ENCODE assay signal across 9 cellular contexts in the genomic region with DNA sequence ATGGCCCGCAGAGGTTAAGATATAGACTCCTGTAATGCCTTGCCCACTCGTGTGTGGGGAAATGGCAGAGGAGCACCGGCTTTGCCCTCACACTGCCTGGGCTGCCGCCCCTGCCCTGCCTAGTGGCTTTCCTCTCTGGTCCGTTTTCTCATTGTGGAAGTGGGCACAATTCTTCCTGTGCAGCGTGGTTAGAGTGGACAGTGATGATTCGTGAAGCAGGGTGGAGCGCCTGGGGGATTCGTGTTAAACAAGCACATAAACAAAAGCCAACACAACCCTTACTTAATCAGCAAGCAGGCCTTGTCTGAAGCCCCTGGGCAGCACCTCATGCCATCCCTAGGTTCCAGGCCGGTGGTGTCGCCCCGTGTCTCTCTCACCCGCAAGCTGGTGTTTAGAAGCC.
A peak's percentile ranks its signal among the peaks of the same experiment; 100 is the strongest.
DNase-seq lines count a peak whose midpoint lies in the region; TF ChIP-seq lines count a peak whose summit lies in the region.
"Had no signal": no experiment of that assay in that cellular context is flagged by ENCODE, and none has a peak within 500 bp of the region (broad histone marks: within the 10 kb centered on the region; RNA-seq: fewer than 3 reads in every experiment).

No MANE protein-coding gene starts in this region.

- H3K9ac ChIP-seq in smooth muscle cell (ENCODE audit: low read depth), result no peak overlapping the region

- no peak for TF ChIP-seq POLR2A in testis (IDR thresholded peaks at IDR 0.05)

- CTCF ChIA-PET in RWPE1 (lab: Yijun Ruan, JAX), result interaction anchor here (0.7 kb wide), 1 partner anchor 26 kb away, joined by 3 read pairs; no protein-coding TSS in a partner anchor

- WGBS in esophagus, 2 donors, result 80 to 85% methylated on average over 13 of the region's 13 CpGs
- 84% methylated on average over 13 of the region's 13 CpGs for WGBS in smooth muscle cell (ENCODE audit: low lambda C conversion rate)
- whole genome bisulfite sequencing in testis, 2 donors, result 85 to 91% methylated on average over 13 of the region's 13 CpGs

- H3K4me3 Mint-ChIP-seq in T-helper 2 cell treated with Interferon-gamma antibody and Interleukin-4, amounts not matched to agents 5 μg/mL and 100 μg/mL, for 36 hours, result peak overlapping the region; percentile 48

- H3K27ac Mint-ChIP-seq in T-helper 2 cell treated with Interferon-gamma antibody and Interleukin-4, amounts not matched to agents 5 μg/mL and 100 μg/mL, for 36 hours, result peak overlapping the region; percentile 82

- H3K79me2 ChIP-seq in smooth muscle cell (ENCODE audit: low read depth), result peaks cover 82% of the 10 kb centered on the region

- H3K36me3 Mint-ChIP-seq in T-helper 2 cell treated with Interferon-gamma antibody and Interleukin-4, amounts not matched to agents 5 μg/mL and 100 μg/mL, for 36 hours (ENCODE audit: low read depth), result peaks cover 57% of the 10 kb centered on the region

- no peaks in the 10 kb centered on the region for H3K9me3 Mint-ChIP-seq in T-helper 2 cell treated with Interferon-gamma antibody and Interleukin-4, amounts not matched to agents 5 μg/mL and 100 μg/mL, for 36 hours

- H3K27ac ChIP-seq in RWPE1, result peak overlapping the region; percentile 98
- H3K27ac ChIP-seq in esophagus (ENCODE audit: low read depth in 2 of 2, low read length in 1 of 2), result peak overlapping the region; percentile 83 to 84
- H3K27ac ChIP-seq in smooth muscle cell (ENCODE audit: low read depth), result peak overlapping the region; percentile 31
- H3K27ac ChIP-seq in testis, result peak overlapping the region in 1 of 2 donors; percentile 71

- H3K4me2 ChIP-seq in smooth muscle cell, result no peak overlapping the region

- peaks cover 15 to 37% of the 10 kb centered on the region in 2 donors for H3K4me1 ChIP-seq in esophagus (ENCODE audit: control insufficient read depth in 2 of 2, insufficient read depth in 2 of 2, low read length in 1 of 2)
- no peaks in the 10 kb centered on the region for H3K4me1 ChIP-seq in smooth muscle cell (ENCODE audit: low read depth)
- H3K4me1 ChIP-seq in testis, result peaks cover 37% of the 10 kb centered on the region

- no peaks in the 10 kb centered on the region for H3K36me3 ChIP-seq in esophagus (ENCODE audit: control insufficient read depth in 2 of 2, insufficient read depth in 2 of 2, low read length in 1 of 2)
- H3K36me3 ChIP-seq in smooth muscle cell (ENCODE audit: low read depth), result no peaks in the 10 kb centered on the region
- no peaks in the 10 kb centered on the region for H3K36me3 ChIP-seq in testis (ENCODE audit: low read depth, missing control alignments)

- H3K9me3 ChIP-seq in esophagus (ENCODE audit: control insufficient read depth in 2 of 2, insufficient read depth in 1 of 2, low read depth in 1 of 2, low read length in 1 of 2) (no peaks in the 10 kb centered on the region), smooth muscle cell (replicated peaks; ENCODE audit: low read depth) (no peaks in the 10 kb centered on the region), testis (no peaks in the 10 kb centered on the region)

- no peaks in the 10 kb centered on the region for H3K27me3 Mint-ChIP-seq in T-helper 2 cell treated with Interferon-gamma antibody and Interleukin-4, amounts not matched to agents 5 μg/mL and 100 μg/mL, for 36 hours (ENCODE audit: low read depth)

- peaks cover 11% of the 10 kb centered on the region for H3F3A ChIP-seq in smooth muscle cell (ENCODE audit: low read depth)

- no peak overlapping the region for H2AFZ ChIP-seq in smooth muscle cell (ENCODE audit: low read depth)

- H3K4me3 ChIP-seq in esophagus (ENCODE audit: low read depth in 1 of 2, low read length in 2 of 2) (no peak overlapping the region), smooth muscle cell (no peak overlapping the region), testis (no peak overlapping the region)

- intact Hi-C loops in testis (cut with DNase I; ENCODE audit: low total_unique reads), result no loop called here

- H3K27me3 ChIP-seq in esophagus (ENCODE audit: control insufficient read depth in 1 of 2, insufficient read depth in 2 of 2, low read length in 2 of 2) (no peaks in the 10 kb centered on the region), smooth muscle cell (ENCODE audit: low read depth) (no peaks in the 10 kb centered on the region), testis (no peaks in the 10 kb centered on the region)

- TF ChIP-seq CTCF in RWPE1 (conservative IDR thresholded peaks at IDR 0.05; ENCODE audit: low read depth), result no peak
- TF ChIP-seq CTCF in smooth muscle cell (IDR thresholded peaks at IDR 0.05; ENCODE audit: borderline replicate concordance, insufficient read depth, poor library complexity, severe bottlenecking), result no peak
- TF ChIP-seq CTCF in testis (IDR thresholded peaks at IDR 0.05), result no peak

- no peak for DNase-seq in T-helper 2 cell treated with Interferon-gamma antibody and Interleukin-4, amounts not matched to agents 5 μg/mL and 100 μg/mL, for 36 hours (ENCODE audit: low spot score)
- no peak for DNase-seq in T-helper 2 cell
- no peak for DNase-seq in RWPE1 (ENCODE audit: low spot score)
- DNase-seq in smooth muscle cell (lab: John Stamatoyannopoulos, UW; ENCODE audit: unreplicated experiment), result no peak
- no peak for DNase-seq in testis
- DNase-seq in cerebellar cortex (ENCODE audit: low spot score), result no peak
- DNase-seq in hypothalamus (lab: John Stamatoyannopoulos, UW), result no peak
- DNase-seq: MM.1S had no signal

- H4K20me1 ChIP-seq in smooth muscle cell (ENCODE audit: low read depth), result peaks cover 98% of the 10 kb centered on the region

- H3K4me1 Mint-ChIP-seq in T-helper 2 cell treated with Interferon-gamma antibody and Interleukin-4, amounts not matched to agents 5 μg/mL and 100 μg/mL, for 36 hours (ENCODE audit: low read depth), result peaks cover 60% of the 10 kb centered on the region

- POLR2A ChIA-PET in RWPE1 (lab: Yijun Ruan, JAX; ENCODE audit: low non-redundant PET), result interaction anchor here (0.6 kb wide), 1 partner anchor 15 kb away, joined by 3 read pairs; no protein-coding TSS in a partner anchor
